Comparison of ENCODE assay signal across 1 cellular context in the genomic region with DNA sequence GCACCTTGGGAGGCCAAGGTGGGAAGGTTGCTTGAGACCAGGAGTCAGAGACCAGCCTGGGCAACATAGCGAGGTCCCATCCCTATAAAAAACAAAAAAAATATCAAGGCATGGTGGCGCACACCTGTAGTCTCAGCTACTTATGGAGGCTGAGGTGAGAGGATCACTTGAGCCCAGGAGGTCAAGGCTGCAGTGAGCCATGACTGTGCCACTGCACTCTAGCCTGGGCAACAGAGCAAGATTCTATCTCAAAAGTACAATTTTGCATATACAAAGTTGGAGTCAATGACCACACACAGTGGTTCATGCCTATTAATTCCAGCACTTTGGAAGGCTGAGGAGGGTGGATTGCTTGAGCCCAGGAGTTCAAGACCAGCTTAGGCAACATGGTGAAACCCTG. TPM values are rescaled to one million over a fixed set of nuclear protein-coding genes. Genes with fewer than 3 reads are reported as not detected.
"Had no signal": no experiment of that assay in that cellular context is flagged by ENCODE, and none has a peak within 500 bp of the region (broad histone marks: within the 10 kb centered on the region; RNA-seq: fewer than 3 reads in every experiment).

No MANE protein-coding gene starts in this region.

RNA-seq across cellular contexts. Expression of gene CDKL3, which starts 15.2 kb away (rescaled TPM):
- total RNA-seq: HT-29 had no signal
